In genomic region chr12:41293011-41293410, GRCh38 we compare ENCODE assay signal across 13 cellular contexts.
"Had no signal": no experiment of that assay in that cellular context is flagged by ENCODE, and none has a peak within 500 bp of the region (broad histone marks: within the 10 kb centered on the region; RNA-seq: fewer than 3 reads in every experiment).

No MANE protein-coding gene starts in this region.

- H3K4me3 ChIP-seq: gastrocnemius medialis, lung, skin epidermis, thyroid gland had no signal

- H3K4me1 Mint-ChIP-seq: activated naive CD8-positive, alpha-beta T cell treated with anti-CD3 and anti-CD28 coated beads, Interleukin-2, amount 10 ng/mL, durations not matched to agents 7 days and 5 days; naive thymus-derived CD4-positive, alpha-beta T cell had no signal

- H3K9me3 ChIP-seq: gastrocnemius medialis, neutrophil, thyroid gland had no signal

- H3K36me3 Mint-ChIP-seq: activated naive CD8-positive, alpha-beta T cell treated with anti-CD3 and anti-CD28 coated beads, Interleukin-2, amount 10 ng/mL, durations not matched to agents 7 days and 5 days; naive thymus-derived CD4-positive, alpha-beta T cell had no signal

- H3K36me3 ChIP-seq: gastrocnemius medialis, neutrophil, thyroid gland had no signal

- H3K4me3 Mint-ChIP-seq: activated naive CD8-positive, alpha-beta T cell treated with anti-CD3 and anti-CD28 coated beads, Interleukin-2, amount 10 ng/mL, durations not matched to agents 7 days and 5 days; naive thymus-derived CD4-positive, alpha-beta T cell; T-helper 2 cell treated with Interferon-gamma antibody and Interleukin-4, amounts not matched to agents 5 μg/mL and 100 μg/mL, for 36 hours had no signal

- H3K9me3 Mint-ChIP-seq: activated naive CD8-positive, alpha-beta T cell treated with anti-CD3 and anti-CD28 coated beads, Interleukin-2, amount 10 ng/mL, durations not matched to agents 7 days and 5 days; T-helper 2 cell treated with Interferon-gamma antibody and Interleukin-4, amounts not matched to agents 5 μg/mL and 100 μg/mL, for 36 hours had no signal

- H3K27me3 ChIP-seq: gastrocnemius medialis, neutrophil, thyroid gland had no signal

- ATAC-seq: activated CD4-positive, CD25-positive, alpha-beta regulatory T cell treated with anti-CD3 and anti-CD28 coated beads, Interleukin-2, amount 50 U/mL, for 24 hours; gastrocnemius medialis; naive thymus-derived CD4-positive, alpha-beta T cell had no signal

- H3K27me3 Mint-ChIP-seq: activated naive CD8-positive, alpha-beta T cell treated with anti-CD3 and anti-CD28 coated beads, Interleukin-2, amount 10 ng/mL, durations not matched to agents 7 days and 5 days had no signal

- H3K27ac ChIP-seq: gastrocnemius medialis, neutrophil, thyroid gland had no signal

- H3K27ac Mint-ChIP-seq: activated naive CD8-positive, alpha-beta T cell treated with anti-CD3 and anti-CD28 coated beads, Interleukin-2, amount 10 ng/mL, durations not matched to agents 7 days and 5 days; naive thymus-derived CD4-positive, alpha-beta T cell; T-helper 2 cell treated with Interferon-gamma antibody and Interleukin-4, amounts not matched to agents 5 μg/mL and 100 μg/mL, for 36 hours had no signal

- H3K4me1 ChIP-seq: gastrocnemius medialis, thyroid gland had no signal

- DNase-seq: activated CD4-positive, alpha-beta T cell treated with anti-CD3 and anti-CD28 coated beads, Interleukin-2, amount 50 U/mL, for 48 hours; activated gamma-delta T cell; activated naive CD8-positive, alpha-beta T cell treated with anti-CD3 and anti-CD28 coated beads, Interleukin-2, amount 10 ng/mL, durations not matched to agents 7 days and 5 days; activated T-cell treated with anti-CD3 and anti-CD28 coated beads, Interleukin-2, amount 50 U/mL, for 48 hours; aorta; gastrocnemius medialis; naive thymus-derived CD4-positive, alpha-beta T cell; thyroid gland had no signal
